8 cellular contexts compared by ENCODE assay signal in the genomic region with DNA sequence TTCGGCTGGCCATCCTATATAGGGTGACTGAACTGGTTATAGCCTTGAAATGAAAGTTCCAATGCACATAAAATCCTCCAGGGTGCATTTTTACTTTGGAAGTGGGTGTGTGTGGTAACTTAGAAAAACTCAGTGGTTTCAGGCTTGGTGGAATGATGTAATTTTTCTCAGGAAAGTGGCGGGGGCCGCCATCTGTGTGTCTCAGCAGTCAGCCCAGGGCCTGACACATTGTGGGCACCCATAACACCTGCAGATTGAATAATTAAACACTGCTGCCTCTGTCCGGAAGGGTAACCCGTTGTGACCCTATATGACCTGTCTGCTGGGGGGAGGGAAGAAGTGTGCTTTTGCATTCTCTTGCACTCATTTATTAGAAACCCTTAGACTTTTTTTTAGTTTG. TPM values are rescaled to one million over a fixed set of nuclear protein-coding genes. Genes with fewer than 3 reads are reported as not detected.
DNase-seq lines count a peak whose midpoint lies in the region; TF ChIP-seq lines count a peak whose summit lies in the region.

No MANE protein-coding gene starts in this region.

- DNase-seq in EL, result peak; percentile 21
- DNase-seq in activated T-cell treated with anti-CD3 and anti-CD28 coated beads for 4 hours, result peak; percentile 9
- DNase-seq in renal cortical epithelial cell (ENCODE audit: low read depth), result peak; percentile 76
- DNase-seq in ureter (ENCODE audit: low spot score), result no peak
- no peak for DNase-seq in cerebellar cortex (ENCODE audit: low spot score)
- DNase-seq in islet precursor cell, result no peak
- no peak for DNase-seq in MG63

- peaks cover 55% of the 10 kb centered on the region for H3K4me1 ChIP-seq in Loucy (ENCODE audit: insufficient read depth, low read length, poor library complexity, severe bottlenecking)

- peaks cover 18% of the 10 kb centered on the region for H4K20me1 ChIP-seq in Loucy (ENCODE audit: insufficient read depth, low read length, poor library complexity, severe bottlenecking)

- H3K4me2 ChIP-seq in Loucy (ENCODE audit: low read depth, low read length, poor library complexity, severe bottlenecking), result peak overlapping the region; percentile 93

- H3K36me3 ChIP-seq in Loucy (ENCODE audit: insufficient read depth, low read length), result no peaks in the 10 kb centered on the region
- no peaks in the 10 kb centered on the region for H3K36me3 ChIP-seq in MG63

- peaks cover 24% of the 10 kb centered on the region for H3K79me2 ChIP-seq in Loucy (ENCODE audit: insufficient read depth, low read length)

- H3F3A ChIP-seq in Loucy (ENCODE audit: low read depth), result peaks cover 20% of the 10 kb centered on the region

- no peak for TF ChIP-seq CTCF in Loucy (conservative IDR thresholded peaks at IDR 0.05; ENCODE audit: low read length)

- peak overlapping the region; percentile 75 for H3K9ac ChIP-seq in Loucy (ENCODE audit: low read depth, low read length, poor library complexity, severe bottlenecking)

- H3K9me3 ChIP-seq in Loucy (ENCODE audit: insufficient read depth, low read depth, low read length) (no peaks in the 10 kb centered on the region), MG63 (no peaks in the 10 kb centered on the region)

- no peaks in the 10 kb centered on the region for H3K9me2 ChIP-seq in Loucy (replicated peaks; ENCODE audit: low read depth, low read length)

- H3K4me3 ChIP-seq in Loucy (ENCODE audit: low read length, poor library complexity, severe bottlenecking) (peak overlapping the region; percentile 68), MG63 (no peak overlapping the region)

- H3K27me3 ChIP-seq in Loucy (ENCODE audit: insufficient read depth, low read length, poor library complexity, severe bottlenecking), result no peaks in the 10 kb centered on the region
- H3K27me3 ChIP-seq in MG63, result no peaks in the 10 kb centered on the region

- 0 out of 2 replicates have a peak overlapping the region, but pooled peaks have one; percentile 54 for H2AFZ ChIP-seq in Loucy (ENCODE audit: low read length)

RNA-seq across cellular contexts. Expression of gene PDP2, which starts 2.2 kb away (rescaled TPM):
- total RNA-seq in renal cortical epithelial cell (8.3 and 11.5 TPM in 2 replicates), ureter (11.5 TPM)
- total RNA-seq in MG63 (2014; rRNA removed; shearing (Covaris generic); ENCODE audit: low replicate concordance), result 2.5 and 6.4 TPM in 2 replicates

RNA-seq across cellular contexts. Expression of gene CA7, which starts 33.9 kb away (rescaled TPM):
- not detected in 2 replicates for total RNA-seq in renal cortical epithelial cell
- not detected for total RNA-seq in ureter
- not detected in 2 replicates for total RNA-seq in MG63 (2014; rRNA removed; shearing (Covaris generic); ENCODE audit: low replicate concordance)

RNA-seq across cellular contexts. Expression of gene CDH16, which starts 40.6 kb away (rescaled TPM):
- total RNA-seq in renal cortical epithelial cell, result 7.8 and 414 TPM in 2 replicates
- not detected for total RNA-seq in ureter
- not detected in 2 replicates for total RNA-seq in MG63 (2014; rRNA removed; shearing (Covaris generic); ENCODE audit: low replicate concordance)

RNA-seq across cellular contexts. Expression of gene RRAD, which starts 47.3 kb away (rescaled TPM):
- total RNA-seq in renal cortical epithelial cell, result 177 and 379 TPM in 2 replicates
- 7.7 TPM for total RNA-seq in ureter
- total RNA-seq in MG63 (2014; rRNA removed; shearing (Covaris generic); ENCODE audit: low replicate concordance), result 1.6 and 10.4 TPM in 2 replicates

RNA-seq across cellular contexts. Expression of gene NAE1, which starts 47.3 kb away (rescaled TPM):
- 81.0 and 110 TPM in 2 replicates for total RNA-seq in renal cortical epithelial cell
- total RNA-seq in ureter, result 67.8 TPM
- total RNA-seq in MG63 (2014; rRNA removed; shearing (Covaris generic); ENCODE audit: low replicate concordance), result 96.2 and 150 TPM in 2 replicates

Comparison
In these comparisons a context has a peak if more than half of its experiments do, and no peak if none do; other contexts are left out.
1. DNase-seq: peak in EL (single experiment), activated T-cell treated with anti-CD3 and anti-CD28 coated beads for 4 hours (single experiment) and renal cortical epithelial cell (single experiment); none in ureter (single experiment), cerebellar cortex (single experiment), islet precursor cell (single experiment) and MG63 (single experiment).